In the genomic region with DNA sequence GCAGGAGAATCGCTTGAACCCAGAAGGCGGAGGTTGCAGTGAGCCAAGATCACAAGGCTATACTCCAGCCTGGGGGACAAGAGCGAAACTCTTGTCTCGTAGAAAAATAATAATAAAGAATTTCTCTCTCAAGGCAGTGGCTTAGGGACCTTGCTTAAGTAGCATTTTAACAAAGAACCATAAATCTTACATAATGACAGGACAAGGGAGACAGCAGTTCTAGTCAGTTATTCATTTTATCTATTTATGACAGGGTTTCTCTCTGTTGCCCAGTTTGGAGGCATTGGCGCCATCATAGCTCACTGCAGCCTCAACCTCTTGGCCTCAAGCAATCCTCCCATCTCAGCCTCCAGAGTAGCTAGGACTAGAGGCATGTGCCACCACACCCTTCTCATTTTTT, we compare ENCODE assay signal across 20 cellular contexts. TPM values are rescaled to one million over a fixed set of nuclear protein-coding genes. Genes with fewer than 3 reads are reported as not detected.
DNase-seq lines count a peak whose midpoint lies in the region; ATAC-seq, FAIRE-seq and TF ChIP-seq lines count a peak whose summit lies in the region.
"Had no signal": no experiment of that assay in that cellular context is flagged by ENCODE, and none has a peak within 500 bp of the region (broad histone marks: within the 10 kb centered on the region; RNA-seq: fewer than 3 reads in every experiment).

No MANE protein-coding gene starts in this region.

- H3K9me3 ChIP-seq in right atrium auricular region, result no peaks in the 10 kb centered on the region
- no peaks in the 10 kb centered on the region for H3K9me3 ChIP-seq in GM12878 (replicated peaks; ENCODE audit: control insufficient read depth, insufficient read depth, low read length)
- H3K9me3 ChIP-seq in subcutaneous abdominal adipose tissue (ENCODE audit: control insufficient read depth in 5 of 5, low read length in 5 of 5), result peaks cover 0 to 2% (median 0%) of the 10 kb centered on the region in 5 donors
- H3K9me3 ChIP-seq: A549, BLaER1 had no signal

- TF ChIP-seq CTCF in right atrium auricular region (IDR thresholded peaks at IDR 0.05), result no peak
- TF ChIP-seq CTCF in GM12878 (IDR thresholded peaks at IDR 0.05 in 2 of 3, conservative IDR thresholded peaks at IDR 0.05 in 1 of 3; ENCODE audit: control insufficient read depth in 2 of 3, extremely low read depth in 1 of 3, insufficient read depth in 1 of 3, low read depth in 3 of 3, low read length in 3 of 3), result no peak
- no peak for TF ChIP-seq CTCF in omental fat pad (IDR thresholded peaks at IDR 0.05)

- peak overlapping the region in 1 of 8 donors; percentile 77 for H3K4me3 Mint-ChIP-seq in naive B cell
- H3K4me3 Mint-ChIP-seq: CD4-positive, CD25-positive, alpha-beta regulatory T cell; CD8-positive, alpha-beta memory T cell had no signal

- TF ChIP-seq EP300 in GM12878 (IDR thresholded peaks at IDR 0.05; ENCODE audit: borderline replicate concordance in 1 of 2, control insufficient read depth in 1 of 2, low read depth in 2 of 2, low read length in 2 of 2), result no peak

- H3K4me2 ChIP-seq in GM12878 (ENCODE audit: control insufficient read depth, insufficient read depth), result no peak overlapping the region
- H3K4me2 ChIP-seq: A549, BLaER1, KMS-11 had no signal

- intact Hi-C loops in cardiac septum (cut with DNase I), result no loop called here
- intact Hi-C loops in GM12878 (cut with micrococcal nuclease; ENCODE audit: unreplicated experiment), result no loop called here

- in situ Hi-C loops in GM12878 (cut with MboI), result no loop called here

- H3K79me2 ChIP-seq in GM12878 (ENCODE audit: control insufficient read depth, insufficient read depth, low read length), result no peaks in the 10 kb centered on the region

- H3K27ac Mint-ChIP-seq in naive B cell, result peak overlapping the region; percentile 84 to 99 (median 92)
- H3K27ac Mint-ChIP-seq: CD4-positive, CD25-positive, alpha-beta regulatory T cell had no signal

- H3K4me1 ChIP-seq in right atrium auricular region (peaks cover 0 to 17% of the 10 kb centered on the region in 2 donors), GM12878 (ENCODE audit: control insufficient read depth, insufficient read depth, low read length) (no peaks in the 10 kb centered on the region), subcutaneous abdominal adipose tissue (ENCODE audit: control insufficient read depth in 5 of 5, insufficient read depth in 5 of 5, low read length in 5 of 5) (peaks cover 10 to 28% (median 17%) of the 10 kb centered on the region in 5 donors)
- H3K4me1 ChIP-seq: BLaER1 had no signal

- H3K9ac ChIP-seq in GM12878 (ENCODE audit: control insufficient read depth, insufficient read depth, low read length) (no peak overlapping the region), subcutaneous abdominal adipose tissue (ENCODE audit: low read length in 5 of 5) (no peak overlapping the region)
- H3K9ac ChIP-seq: BLaER1, GM23248, KMS-11 had no signal

- 83% methylated on average over 5 of the region's 5 CpGs for WGBS in GM12878 (ENCODE audit: insufficient coverage, insufficient replicate concordance, low lambda C conversion rate, missing lambda C conversion rate)

- H2AFZ ChIP-seq in GM12878 (ENCODE audit: control insufficient read depth, low read depth, low read length), result no peak overlapping the region
- H2AFZ ChIP-seq: GM23248 had no signal

- H3K4me1 Mint-ChIP-seq in naive B cell, result peaks cover 11 to 20% (median 12%) of the 10 kb centered on the region in 3 donors
- H3K4me1 Mint-ChIP-seq: CD4-positive, CD25-positive, alpha-beta regulatory T cell; CD8-positive, alpha-beta memory T cell had no signal

- H3K27me3 ChIP-seq in right atrium auricular region (no peaks in the 10 kb centered on the region), GM12878 (replicated peaks in 1 of 2; ENCODE audit: control insufficient read depth in 2 of 2, insufficient read depth in 2 of 2, low read length in 1 of 2) (no peaks in the 10 kb centered on the region), subcutaneous abdominal adipose tissue (ENCODE audit: control insufficient read depth in 5 of 5, insufficient read depth in 4 of 5, low read length in 5 of 5) (peaks cover 0 to 3% (median 0%) of the 10 kb centered on the region in 5 donors)
- H3K27me3 ChIP-seq: BLaER1 had no signal

- POLR2A ChIA-PET in GM12878 (lab: Charles Lee), result no interaction called here

- no peaks in the 10 kb centered on the region for H4K20me1 ChIP-seq in GM12878 (ENCODE audit: control insufficient read depth, insufficient read depth)
- H4K20me1 ChIP-seq: BLaER1 had no signal

- CTCF ChIA-PET in GM12878 (lab: Yijun Ruan, JAX), result interaction anchor here (1.0 kb wide), 1 partner anchor 47 kb away, joined by 3 read pairs; no protein-coding TSS in a partner anchor

- H3K9me3 Mint-ChIP-seq in naive B cell, result no peaks in the 10 kb centered on the region

- H3K36me3 ChIP-seq in right atrium auricular region, result no peaks in the 10 kb centered on the region
- H3K36me3 ChIP-seq in GM12878 (ENCODE audit: control insufficient read depth in 2 of 2, insufficient read depth in 2 of 2, low read length in 1 of 2), result no peaks in the 10 kb centered on the region
- H3K36me3 ChIP-seq in subcutaneous abdominal adipose tissue (ENCODE audit: control insufficient read depth in 5 of 5, insufficient read depth in 5 of 5, low read length in 5 of 5), result no peaks in the 10 kb centered on the region
- H3K36me3 ChIP-seq: BLaER1 had no signal

- TF ChIP-seq POLR2A in GM12878 (IDR thresholded peaks at IDR 0.05; ENCODE audit: low read depth, low read length) (no peak), H54 (IDR thresholded peaks at IDR 0.05; ENCODE audit: low read depth, low read length) (no peak)

- no peak for FAIRE-seq in GM12878 (lab: Jason Lieb, UNC)
- FAIRE-seq in H54 (lab: Jason Lieb, UNC), result no peak
- FAIRE-seq: A549, D721Med had no signal

- SMC1A ChIA-PET in GM12878 (lab: Charles Lee; ENCODE audit: uncharacterized antibody, unreplicated experiment), result interaction anchor here (1.5 to 2.5 kb wide), 2 partner anchors 18 to 23 kb away, joined by 3 to 5 read pairs; no protein-coding TSS in a partner anchor

- no TSS peak for BruUV-seq in GM12878 (replicated peaks; lab: Mats Ljungman, UMichigan)

- DNase-seq in right atrium auricular region (ENCODE audit: low spot score) (peak; percentile 36), cardiac septum (ENCODE audit: low spot score) (no peak), GM12878 (ENCODE audit: low read depth, low spot score) (no peak), naive B cell (no peak), H54 (ENCODE audit: insufficient read length, low spot score) (no peak), omental fat pad (ENCODE audit: low spot score) (no peak)
- DNase-seq: AML-193; CD4-positive, CD25-positive, alpha-beta regulatory T cell; CD8-positive, alpha-beta memory T cell; COR-L47; GDM1; GM23248; H7 had no signal

- H3K36me3 Mint-ChIP-seq in naive B cell, result no peaks in the 10 kb centered on the region
- H3K36me3 Mint-ChIP-seq: CD4-positive, CD25-positive, alpha-beta regulatory T cell had no signal

- TF ChIP-seq RAD21 in GM12878 (IDR thresholded peaks at IDR 0.05; ENCODE audit: insufficient read depth, low read depth, low read length), result no peak

- RAD21 ChIA-PET in GM12878 (lab: Charles Lee; ENCODE audit: unreplicated experiment), result no interaction called here

- ATAC-seq in GM12878 (no peak), naive B cell (ENCODE audit: low read depth in 2 of 2) (no peak), omental fat pad (ENCODE audit: low FRiP score) (no peak), GM21390 (IDR thresholded peaks at IDR 0.05; ENCODE audit: unreplicated experiment) (no peak)
- ATAC-seq: A549 had no signal

- H3K4me3 ChIP-seq in right atrium auricular region (no peak overlapping the region), GM12878 (no peak overlapping the region), subcutaneous abdominal adipose tissue (ENCODE audit: low read depth in 1 of 5, low read length in 5 of 5) (no peak overlapping the region)
- H3K4me3 ChIP-seq: A549, BLaER1, GM23248 had no signal

- H3K27ac ChIP-seq in right atrium auricular region (no peak overlapping the region), GM12878 (ENCODE audit: control insufficient read depth, insufficient read depth) (no peak overlapping the region), subcutaneous abdominal adipose tissue (ENCODE audit: low read depth, low read length) (peak overlapping the region; percentile 98)
- H3K27ac ChIP-seq: 22Rv1, A549, BLaER1, GM23248, KMS-11 had no signal

- H3K27me3 Mint-ChIP-seq in naive B cell, result no peaks in the 10 kb centered on the region

TF ChIP-seq in GM12878, 131 proteins besides CTCF, POLR2A, EP300 and RAD21:
- TF ChIP-seq SREBF2 (IDR thresholded peaks at IDR 0.05; ENCODE audit: low read length), result 0 out of 2 replicates have a peak, but pooled peaks have one; percentile 4
- TF ChIP-seq SMARCA5 (IDR thresholded peaks at IDR 0.05), result no peak

RNA-seq across cellular contexts. Expression of gene NOCT, which starts 31.9 kb away (rescaled TPM):
- 1 to 10 TPM; 6.7 to 6.8 TPM for total RNA-seq in right atrium auricular region
- 7.3 TPM for total RNA-seq in cardiac septum
- total RNA-seq in GM12878 (2013; cell fraction: nucleolus; rRNA removed), result 19.5 and 23.8 TPM in 2 replicates
- total RNA-seq in GM12878 (2014; rRNA removed), result 17.6 and 23.0 TPM in 2 replicates
- 11.3 TPM in 2 replicates for total RNA-seq in GM12878 (2014; rRNA removed; fragmentation: Illumina TruSeq; extraction: Trizol)
- 14.0 and 14.9 TPM in 2 replicates for total RNA-seq in GM12878 (2021)
- 6.2 TPM for polyA plus RNA-seq in GM12878 (2011; ENCODE audit: low read depth)
- 5.5 and 8.7 TPM in 2 replicates for polyA plus RNA-seq in GM12878 (2011; rRNA removed)
- polyA plus RNA-seq in GM12878 (2011; cell fraction: cytosol; rRNA removed), result 6.1 and 7.9 TPM in 2 replicates
- polyA plus RNA-seq in GM12878 (2011; cell fraction: nucleus; rRNA removed), result 6.7 and 7.0 TPM in 2 replicates
- polyA plus RNA-seq in GM12878 (2012), result 7.2 and 7.7 TPM in 2 replicates
- polyA plus RNA-seq in GM12878 (2014; fragmentation: Illumina TruSeq; extraction: Trizol), result 9.5 and 12.7 TPM in 2 replicates
- polyA plus RNA-seq in GM12878 (2014; fragmentation: Nextera tagmentation; extraction: Ambion mirVana), result 1 to 10 TPM; 1.4 to 1.6 TPM
- polyA plus RNA-seq in GM12878 (2014; rRNA removed), result 4.9 and 5.8 TPM in 2 replicates
- 1 to 10 TPM; 4.0 to 7.6 TPM for polyA plus RNA-seq in GM12878 (2016; fragmentation: Nextera tagmentation; extraction: Ambion mirVana)
- polyA minus RNA-seq in GM12878 (2011; rRNA and poly(A)+ RNA removed), result 23.6 and 24.7 TPM in 2 replicates
- polyA minus RNA-seq in GM12878 (2011; cell fraction: cytosol; rRNA and poly(A)+ RNA removed), result 13.4 and 17.8 TPM in 2 replicates
- polyA minus RNA-seq in GM12878 (2011; cell fraction: nucleus; rRNA and poly(A)+ RNA removed), result 7.1 and 12.2 TPM in 2 replicates
- 1 to 10 TPM in 3 of 6 donors, under 1 TPM in 2, not detected in 1; 0.41 to 4.3 (median 1.3) TPM for polyA plus RNA-seq in naive B cell (ENCODE audit: low read depth in 6 of 6)
- 10 to 100 TPM in 3 of 4 donors, 1 to 10 TPM in 1; 5.8 to 83.1 (median 21.6) TPM for total RNA-seq in omental fat pad
